Comparison of ENCODE assay signal across 34 cellular contexts in the genomic region with DNA sequence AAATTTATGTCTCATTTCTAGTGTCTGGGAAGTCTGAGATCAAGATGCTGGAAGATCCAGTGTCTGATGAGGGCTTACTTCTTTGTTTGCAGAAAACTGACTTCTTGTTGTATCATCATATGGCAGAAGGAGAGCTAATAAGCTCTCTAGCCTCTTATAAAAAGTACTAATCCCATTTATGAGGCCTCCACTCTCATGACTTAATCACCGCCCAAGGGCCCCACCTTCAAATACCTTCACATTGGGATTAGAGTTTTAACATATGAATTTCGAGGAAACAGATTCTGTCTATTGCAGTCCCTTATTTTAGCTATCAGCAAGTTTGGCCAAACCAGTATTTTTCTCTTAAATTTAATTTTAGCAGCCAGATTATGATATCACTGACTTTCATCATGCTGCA.
"Had no signal": no experiment of that assay in that cellular context is flagged by ENCODE, and none has a peak within 500 bp of the region (broad histone marks: within the 10 kb centered on the region; RNA-seq: fewer than 3 reads in every experiment).

No MANE protein-coding gene starts in this region.

- DNase-seq: activated B cell treated with CpG ODN at 0.5 μM for 24 hours; activated CD4-positive, alpha-beta memory T cell treated with anti-CD3 and anti-CD28 coated beads for 36 hours; activated CD4-positive, alpha-beta T cell treated with anti-CD3 and anti-CD28 coated beads for 4 hours; activated CD4-positive, alpha-beta T cell treated with anti-CD3 and anti-CD28 coated beads, Interleukin-2, amount 10 ng/mL, durations not matched to agents 24 days and 14 days; activated CD4-positive, alpha-beta T cell treated with anti-CD3 and anti-CD28 coated beads, Interleukin-2, amount 50 U/mL, for 1 hour; activated CD4-positive, alpha-beta T cell treated with anti-CD3 and anti-CD28 coated beads, Interleukin-2, amount 50 U/mL, for 4 hours; activated CD4-positive, CD25-positive, alpha-beta regulatory T cell treated with anti-CD3 and anti-CD28 coated beads, Interleukin-2, amount 50 U/mL, for 72 hours; activated CD8-positive, alpha-beta memory T cell treated with anti-CD3 and anti-CD28 coated beads, Interleukin-2, amount 50 U/mL, for 4 hours; activated CD8-positive, alpha-beta T cell treated with anti-CD3 and anti-CD28 coated beads for 36 hours; activated effector memory CD4-positive, alpha-beta T cell treated with anti-CD3 and anti-CD28 coated beads, Interleukin-2, amount 50 U/mL, for 16 hours; activated gamma-delta T cell treated with Interleukin-2 at 50 U/mL for 16 hours; activated naive CD4-positive, alpha-beta T cell; activated naive CD4-positive, alpha-beta T cell treated with anti-CD3 and anti-CD28 coated beads for 36 hours; activated naive CD4-positive, alpha-beta T cell treated with anti-CD3 and anti-CD28 coated beads, Interleukin-2, amount 50 U/mL, for 16 hours; activated naive CD8-positive, alpha-beta T cell treated with anti-CD3 and anti-CD28 coated beads for 36 hours; activated T-cell treated with anti-CD3 and anti-CD28 coated beads for 4 hours; activated T-cell treated with anti-CD3 and anti-CD28 coated beads, Interleukin-2, amount 50 U/mL, for 1 hour; activated T-cell treated with anti-CD3 and anti-CD28 coated beads, Interleukin-2, amount 50 U/mL, for 4 hours; activated T-cell treated with anti-CD3 and anti-CD28 coated beads, Interleukin-2, amount 50 U/mL, for 72 hours; adrenal gland; amniotic stem cell; aorta; body of pancreas; brain microvascular endothelial cell; central memory CD4-positive, alpha-beta T cell; T-helper 1 cell; T-helper 2 cell; T-helper 9 cell had no signal

- H3K27ac ChIP-seq: adrenal gland, body of pancreas, brain microvascular endothelial cell, breast epithelium, VCaP had no signal

- H3K4me3 ChIP-seq: adrenal gland, body of pancreas, breast epithelium had no signal

- ATAC-seq: activated CD8-positive, alpha-beta T cell treated with anti-CD3 and anti-CD28 coated beads for 36 hours; activated naive CD4-positive, alpha-beta T cell treated with anti-CD3 and anti-CD28 coated beads, Interleukin-2, amount 50 U/mL, for 72 hours; activated T-cell treated with anti-CD3 and anti-CD28 coated beads, Interleukin-2, amount 50 U/mL, for 4 hours; activated T-cell treated with anti-CD3 and anti-CD28 coated beads, Interleukin-2, amount 50 U/mL, for 72 hours; activated T-helper 17 cell treated with anti-CD3 and anti-CD28 coated beads, Interleukin-2, amount 50 U/mL, for 72 hours; body of pancreas had no signal

- FAIRE-seq: astrocyte, TTC549 had no signal
